Comparison of ENCODE assay signal across 16 cellular contexts in the genomic region with DNA sequence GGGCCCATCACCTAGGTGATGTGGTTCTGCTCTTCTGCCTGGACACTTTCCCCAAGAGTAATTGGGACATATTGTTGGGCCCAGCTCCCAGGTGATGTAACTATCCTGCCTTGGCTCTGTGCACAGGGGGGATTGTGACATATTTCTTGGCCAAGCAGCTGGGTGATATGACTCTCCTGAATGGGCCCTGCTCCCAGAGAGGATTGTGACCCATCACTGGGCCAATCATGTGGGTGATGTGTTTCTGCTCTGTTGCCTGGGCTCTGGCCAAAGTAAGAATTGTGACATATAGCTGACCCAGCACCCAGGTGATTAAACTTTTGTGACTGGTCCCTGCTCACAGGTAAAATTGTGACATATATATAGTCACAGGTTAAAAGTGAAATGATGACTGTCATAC.
A peak's percentile ranks its signal among the peaks of the same experiment; 100 is the strongest.
DNase-seq lines count a peak whose midpoint lies in the region; ATAC-seq and TF ChIP-seq lines count a peak whose summit lies in the region.
"Had no signal": no experiment of that assay in that cellular context is flagged by ENCODE, and none has a peak within 500 bp of the region (broad histone marks: within the 10 kb centered on the region; RNA-seq: fewer than 3 reads in every experiment).

No MANE protein-coding gene starts in this region.

- no peaks in the 10 kb centered on the region for H3K27me3 Mint-ChIP-seq in mesothelial cell of epicardium (ENCODE audit: low read depth)
- H3K27me3 Mint-ChIP-seq: CD4-positive, alpha-beta memory T cell had no signal

- intact Hi-C loops in right lobe of liver (cut with DNase I): loop anchor here in 1 of 2 donors (10.0 kb wide), 1 partner anchor 61 kb away; no protein-coding TSS in a partner anchor

- TF ChIP-seq CTCF in right lobe of liver (IDR thresholded peaks at IDR 0.05) (no peak), suprapubic skin (IDR thresholded peaks at IDR 0.05) (no peak), mesothelial cell of epicardium (IDR thresholded peaks at IDR 0.05; ENCODE audit: unreplicated experiment) (no peak)

- ATAC-seq in esophagus mucosa: peak; percentile 53
- peak in 3 of 4 donors; percentile 48 to 61 (median 60) for ATAC-seq in right lobe of liver
- ATAC-seq in GM21423 (IDR thresholded peaks at IDR 0.05; ENCODE audit: unreplicated experiment): no peak

- H3K36me3 ChIP-seq in right lobe of liver (no peaks in the 10 kb centered on the region), suprapubic skin (no peaks in the 10 kb centered on the region)

- DNase-seq in epithelial cell of prostate (ENCODE audit: low read depth, low spot score) (no peak), right lobe of liver (peak in 1 of 3 donors; percentile 71), suprapubic skin (ENCODE audit: low spot score in 2 of 2) (no peak), mesothelial cell of epicardium (ENCODE audit: low spot score in 2 of 2, unreplicated experiment in 2 of 2) (no peak)
- DNase-seq: C1 segment of cervical spinal cord; Calu3; CD4-positive, alpha-beta memory T cell; COR-L47; DMS53; DMS79 treated with DMSO at 0.1 percent for 48 hours; GF-D8; GM23248; H7; HCEC 1CT had no signal

- H3K9me3 ChIP-seq in right lobe of liver (no peaks in the 10 kb centered on the region), suprapubic skin (no peaks in the 10 kb centered on the region)

- no peaks in the 10 kb centered on the region for H3K4me1 Mint-ChIP-seq in mesothelial cell of epicardium
- H3K4me1 Mint-ChIP-seq: CD4-positive, alpha-beta memory T cell had no signal

- H3K4me1 ChIP-seq in right lobe of liver (no peaks in the 10 kb centered on the region), suprapubic skin (peaks cover 11% of the 10 kb centered on the region)

- no peak overlapping the region for H3K27ac Mint-ChIP-seq in mesothelial cell of epicardium
- H3K27ac Mint-ChIP-seq: CD4-positive, alpha-beta memory T cell had no signal

- H3K27me3 ChIP-seq in right lobe of liver (no peaks in the 10 kb centered on the region), suprapubic skin (no peaks in the 10 kb centered on the region)

- TF ChIP-seq EP300 in suprapubic skin (IDR thresholded peaks at IDR 0.05): no peak

- H3K36me3 Mint-ChIP-seq in mesothelial cell of epicardium: no peaks in the 10 kb centered on the region
- H3K36me3 Mint-ChIP-seq: CD4-positive, alpha-beta memory T cell had no signal

- H3K27ac ChIP-seq in epithelial cell of prostate: peak overlapping the region; percentile 57
- no peak overlapping the region for H3K27ac ChIP-seq in right lobe of liver
- H3K27ac ChIP-seq in suprapubic skin: peak overlapping the region; percentile 70
- H3K27ac ChIP-seq: GM23248 had no signal

- H3K4me3 Mint-ChIP-seq in mesothelial cell of epicardium: no peak overlapping the region
- H3K4me3 Mint-ChIP-seq: CD4-positive, alpha-beta memory T cell had no signal

- H3K4me3 ChIP-seq in right lobe of liver (no peak overlapping the region), suprapubic skin (no peak overlapping the region)
- H3K4me3 ChIP-seq: GM23248 had no signal

- TF ChIP-seq POLR2A in right lobe of liver (IDR thresholded peaks at IDR 0.05): no peak
- no peak for TF ChIP-seq POLR2A in suprapubic skin (IDR thresholded peaks at IDR 0.05)

- peaks cover 65% of the 10 kb centered on the region for H3K9me3 Mint-ChIP-seq in mesothelial cell of epicardium

Comparison
In these comparisons a context has a peak if more than half of its experiments do, and no peak if none do; other contexts are left out.
1. H3K27ac ChIP-seq: peak in epithelial cell of prostate (single experiment) and suprapubic skin (single experiment); none in right lobe of liver (0 of 3).